In genomic region chr13:110249326-110249725, GRCh38 we compare ENCODE assay signal across 18 cellular contexts. TPM values are rescaled to one million over a fixed set of nuclear protein-coding genes. Genes with fewer than 3 reads are reported as not detected.
DNase-seq lines count a peak whose midpoint lies in the region; ATAC-seq and TF ChIP-seq lines count a peak whose summit lies in the region.
"Had no signal": no experiment of that assay in that cellular context is flagged by ENCODE, and none has a peak within 500 bp of the region (broad histone marks: within the 10 kb centered on the region; RNA-seq: fewer than 3 reads in every experiment).

No MANE protein-coding gene starts in this region.

- intact Hi-C loops in posterior cingulate gyrus (cut with DNase I): no loop called here

- no peaks in the 10 kb centered on the region for H3K9me3 ChIP-seq in muscle layer of colon (ENCODE audit: low read length)
- H3K9me3 ChIP-seq in suprapubic skin: no peaks in the 10 kb centered on the region
- H3K9me3 ChIP-seq: body of pancreas had no signal

- ATAC-seq in GM19351 (IDR thresholded peaks at IDR 0.05; ENCODE audit: unreplicated experiment): no peak
- ATAC-seq: activated CD4-positive, CD25-positive, alpha-beta regulatory T cell treated with anti-CD3 and anti-CD28 coated beads, Interleukin-2, amount 50 U/mL, for 24 hours; activated CD8-positive, alpha-beta memory T cell treated with anti-CD3 and anti-CD28 coated beads, Interleukin-2, amount 10 ng/mL, durations not matched to agents 7 days and 5 days; body of pancreas; stimulated activated effector memory CD8-positive, alpha-beta T cell treated with anti-CD3 and anti-CD28 coated beads, Interleukin-12 subunit alpha, Interleukin-12 subunit beta, amount 100 ng/mL, for 72 hours had no signal

- peaks cover 77% of the 10 kb centered on the region for H3K4me1 Mint-ChIP-seq in HFFc6 (ENCODE audit: low read depth)
- H3K4me1 Mint-ChIP-seq: B cell; stimulated activated effector memory CD8-positive, alpha-beta T cell treated with anti-CD3 and anti-CD28 coated beads, Interleukin-12 subunit alpha, Interleukin-12 subunit beta, amount 100 ng/mL, for 72 hours had no signal

- H3K9me3 Mint-ChIP-seq in HFFc6: no peaks in the 10 kb centered on the region
- H3K9me3 Mint-ChIP-seq: stimulated activated effector memory CD8-positive, alpha-beta T cell treated with anti-CD3 and anti-CD28 coated beads, Interleukin-12 subunit alpha, Interleukin-12 subunit beta, amount 100 ng/mL, for 72 hours; T-helper 1 cell treated with Interleukin-12 subunit alpha and Interleukin-12 subunit beta and Interleukin-4 antibody, amounts not matched to agents 30 μg/mL and 1 μg/mL, for 36 hours had no signal

- H3K27me3 Mint-ChIP-seq in HFFc6 (ENCODE audit: insufficient read depth): peaks cover 2% of the 10 kb centered on the region; the same call in 1 of the 2 replicates

- TF ChIP-seq CTCF in HFFc6 (IDR thresholded peaks at IDR 0.05) (no peak), coronary artery (IDR thresholded peaks at IDR 0.05) (no peak), suprapubic skin (IDR thresholded peaks at IDR 0.05) (no peak)

- 76% methylated on average over 12 of the region's 13 CpGs for WGBS in suprapubic skin

- H3K4me1 ChIP-seq in muscle layer of colon (ENCODE audit: insufficient read depth, low read length): peaks cover 71% of the 10 kb centered on the region
- H3K4me1 ChIP-seq in suprapubic skin: peaks cover 52% of the 10 kb centered on the region

- peak overlapping the region; percentile 94 to 96 for H3K27ac ChIP-seq in coronary artery
- peak overlapping the region; percentile 63 for H3K27ac ChIP-seq in muscle layer of colon (ENCODE audit: low read depth, low read length)
- H3K27ac ChIP-seq in suprapubic skin: peak overlapping the region; percentile 77

- H3K27me3 ChIP-seq in muscle layer of colon (ENCODE audit: control insufficient read depth in 1 of 2, insufficient read depth in 2 of 2, low read length in 2 of 2) (no peaks in the 10 kb centered on the region), suprapubic skin (no peaks in the 10 kb centered on the region)
- H3K27me3 ChIP-seq: body of pancreas had no signal

- H3K27ac Mint-ChIP-seq in HFFc6: peak overlapping the region; percentile 90
- H3K27ac Mint-ChIP-seq: activated CD8-positive, alpha-beta memory T cell treated with anti-CD3 and anti-CD28 coated beads, Interleukin-2, amount 10 ng/mL, durations not matched to agents 7 days and 5 days; B cell; stimulated activated effector memory CD8-positive, alpha-beta T cell treated with anti-CD3 and anti-CD28 coated beads, Interleukin-12 subunit alpha, Interleukin-12 subunit beta, amount 100 ng/mL, for 72 hours; T-helper 1 cell treated with Interleukin-12 subunit alpha and Interleukin-12 subunit beta and Interleukin-4 antibody, amounts not matched to agents 30 μg/mL and 1 μg/mL, for 36 hours had no signal

- H3K36me3 ChIP-seq in muscle layer of colon (ENCODE audit: insufficient read depth, low read length) (no peaks in the 10 kb centered on the region), suprapubic skin (no peaks in the 10 kb centered on the region)

- TF ChIP-seq POLR2A in suprapubic skin (IDR thresholded peaks at IDR 0.05): no peak

- H3K4me3 ChIP-seq in coronary artery (no peak overlapping the region), muscle layer of colon (ENCODE audit: low read depth in 1 of 2, low read length in 2 of 2) (no peak overlapping the region), suprapubic skin (no peak overlapping the region)
- H3K4me3 ChIP-seq: body of pancreas, skin epidermis had no signal

- DNase-seq in HFFc6 (no peak), coronary artery (ENCODE audit: low spot score) (no peak), suprapubic skin (ENCODE audit: low spot score in 2 of 2) (no peak), NCI-H128 (lab: John Stamatoyannopoulos, UW; ENCODE audit: unreplicated experiment) (no peak), posterior cingulate gyrus (no peak), NCI-H345 treated with DMSO at 0.1 percent for 48 hours (lab: John Stamatoyannopoulos, UW; ENCODE audit: unreplicated experiment) (no peak)
- DNase-seq: body of pancreas, DMS 273 treated with DMSO at 0.1 percent for 48 hours, KG1, NCI-H1417 treated with DMSO at 0.1 percent for 48 hours had no signal

- H3K36me3 Mint-ChIP-seq in HFFc6 (ENCODE audit: low read depth): no peaks in the 10 kb centered on the region
- H3K36me3 Mint-ChIP-seq: activated CD8-positive, alpha-beta memory T cell treated with anti-CD3 and anti-CD28 coated beads, Interleukin-2, amount 10 ng/mL, durations not matched to agents 7 days and 5 days; stimulated activated effector memory CD8-positive, alpha-beta T cell treated with anti-CD3 and anti-CD28 coated beads, Interleukin-12 subunit alpha, Interleukin-12 subunit beta, amount 100 ng/mL, for 72 hours had no signal

- no peak overlapping the region for H3K9ac ChIP-seq in muscle layer of colon (ENCODE audit: low read length)

- no peak for TF ChIP-seq EP300 in suprapubic skin (IDR thresholded peaks at IDR 0.05)

- no peak overlapping the region for H3K4me3 Mint-ChIP-seq in HFFc6
- H3K4me3 Mint-ChIP-seq: activated CD8-positive, alpha-beta memory T cell treated with anti-CD3 and anti-CD28 coated beads, Interleukin-2, amount 10 ng/mL, durations not matched to agents 7 days and 5 days; B cell; stimulated activated effector memory CD8-positive, alpha-beta T cell treated with anti-CD3 and anti-CD28 coated beads, Interleukin-12 subunit alpha, Interleukin-12 subunit beta, amount 100 ng/mL, for 72 hours; T-helper 1 cell treated with Interleukin-12 subunit alpha and Interleukin-12 subunit beta and Interleukin-4 antibody, amounts not matched to agents 30 μg/mL and 1 μg/mL, for 36 hours had no signal

RNA-seq across cellular contexts. Expression of gene COL4A1, which starts 57.6 kb away (rescaled TPM):
- 100 to 1,000 TPM; 137 to 328 (median 148) TPM for total RNA-seq in HFFc6 (2021; fragmentation: NEBNext Ultra II Directional; extraction: Animal tissue kit (Norgen Biotek cat#: 25700))
- 10 to 100 TPM; 36.7 to 60.8 (median 43.6) TPM for total RNA-seq in suprapubic skin
- total RNA-seq: activated CD8-positive, alpha-beta memory T cell treated with anti-CD3 and anti-CD28 coated beads, Interleukin-2, amount 10 ng/mL, durations not matched to agents 7 days and 5 days; B cell had no signal

RNA-seq across cellular contexts. Expression of gene COL4A2, which starts 57.8 kb away (rescaled TPM):
- total RNA-seq in HFFc6 (2021; fragmentation: NEBNext Ultra II Directional; extraction: Animal tissue kit (Norgen Biotek cat#: 25700)): 100 to 1,000 TPM; 202 to 327 (median 217) TPM
- total RNA-seq in suprapubic skin: 10 to 100 TPM; 43.0 to 72.7 (median 53.5) TPM
- total RNA-seq: activated CD8-positive, alpha-beta memory T cell treated with anti-CD3 and anti-CD28 coated beads, Interleukin-2, amount 10 ng/mL, durations not matched to agents 7 days and 5 days had no signal
